35 cellular contexts compared by ENCODE assay signal in the genomic region with DNA sequence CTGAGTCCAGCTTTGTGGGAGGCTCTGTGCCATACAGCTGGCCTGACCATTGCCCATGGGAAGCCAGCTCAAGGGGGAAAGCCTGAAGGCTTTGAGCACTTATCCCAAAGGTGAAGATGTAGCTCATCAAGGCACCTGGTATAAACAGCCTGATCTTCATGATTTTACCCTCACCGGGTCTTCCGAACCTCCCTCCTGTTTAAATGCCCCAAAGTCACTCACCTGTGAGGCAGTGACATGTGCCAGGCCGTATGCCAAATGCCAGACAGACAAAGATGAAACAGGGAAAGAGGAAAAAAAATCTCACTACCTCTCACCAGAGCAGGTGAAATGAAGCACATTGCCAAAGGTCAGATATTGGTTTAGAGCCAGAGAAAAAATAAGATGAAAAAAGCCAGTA.
"Had no signal": no experiment of that assay in that cellular context is flagged by ENCODE, and none has a peak within 500 bp of the region (broad histone marks: within the 10 kb centered on the region; RNA-seq: fewer than 3 reads in every experiment).

No MANE protein-coding gene starts in this region.

- H3K36me3 ChIP-seq: brain microvascular endothelial cell had no signal

- H3K27ac ChIP-seq: brain microvascular endothelial cell, KMS-11, VCaP had no signal

- H3K4me3 Mint-ChIP-seq: activated CD4-positive, alpha-beta memory T cell treated with anti-CD3 and anti-CD28 coated beads, Interleukin-2, amount 10 ng/mL, durations not matched to agents 7 days and 5 days; activated CD8-positive, alpha-beta memory T cell treated with anti-CD3 and anti-CD28 coated beads, Interleukin-2, amount 10 ng/mL, durations not matched to agents 7 days and 5 days; activated naive CD8-positive, alpha-beta T cell treated with anti-CD3 and anti-CD28 coated beads for 36 hours had no signal

- DNase-seq: activated CD4-positive, alpha-beta memory T cell treated with anti-CD3 and anti-CD28 coated beads, Interleukin-2, amount 10 ng/mL, durations not matched to agents 7 days and 5 days; activated CD4-positive, alpha-beta T cell treated with anti-CD3 and anti-CD28 coated beads for 1 hour; activated CD4-positive, alpha-beta T cell treated with anti-CD3 and anti-CD28 coated beads for 48 hours; activated CD4-positive, CD25-positive, alpha-beta regulatory T cell; activated CD8-positive, alpha-beta memory T cell treated with anti-CD3 and anti-CD28 coated beads for 24 hours; activated CD8-positive, alpha-beta memory T cell treated with anti-CD3 and anti-CD28 coated beads, Interleukin-2, amount 10 ng/mL, durations not matched to agents 7 days and 5 days; activated CD8-positive, alpha-beta memory T cell treated with anti-CD3 and anti-CD28 coated beads, Interleukin-2, amount 50 U/mL, for 48 hours; activated effector memory CD4-positive, alpha-beta T cell treated with anti-CD3 and anti-CD28 coated beads, Interleukin-2, amount 50 U/mL, for 16 hours; activated naive CD4-positive, alpha-beta T cell; activated naive CD4-positive, alpha-beta T cell treated with anti-CD3 and anti-CD28 coated beads, Interleukin-2, amount 50 U/mL, for 16 hours; activated naive CD8-positive, alpha-beta T cell treated with anti-CD3 and anti-CD28 coated beads for 36 hours; activated T-cell treated with anti-CD3 and anti-CD28 coated beads, Interleukin-2, amount 50 U/mL, for 48 hours; amniotic stem cell; aorta; brain microvascular endothelial cell; central memory CD4-positive, alpha-beta T cell; MM.1S; MV-4-11; NCI-H1092; NCI-H1436 treated with DMSO at 0.1 percent for 48 hours; NCI-H1694 treated with DMSO at 0.1 percent for 48 hours; NCI-H2029; NCI-H2227 treated with DMSO at 0.1 percent for 48 hours; NCI-H446; NCI-H510A treated with DMSO at 0.1 percent for 48 hours; NCI-H526 treated with DMSO at 0.1 percent for 48 hours; NCI-H82; NK-92 treated with Interleukin-12 subunit alpha and Interleukin-12 subunit beta, amount 100 ng/mL, for 24 hours; Right ventricle myocardium superior; SW 1271; T-helper 1 cell; T-helper 2 cell; T-helper 9 cell had no signal

- H3K27me3 Mint-ChIP-seq: activated naive CD8-positive, alpha-beta T cell treated with anti-CD3 and anti-CD28 coated beads for 36 hours had no signal

- H3K27me3 ChIP-seq: brain microvascular endothelial cell had no signal

- H3K36me3 Mint-ChIP-seq: activated CD8-positive, alpha-beta memory T cell treated with anti-CD3 and anti-CD28 coated beads, Interleukin-2, amount 10 ng/mL, durations not matched to agents 7 days and 5 days; activated naive CD8-positive, alpha-beta T cell treated with anti-CD3 and anti-CD28 coated beads for 36 hours had no signal

- H3K4me1 Mint-ChIP-seq: activated CD4-positive, alpha-beta memory T cell treated with anti-CD3 and anti-CD28 coated beads, Interleukin-2, amount 10 ng/mL, durations not matched to agents 7 days and 5 days; activated naive CD8-positive, alpha-beta T cell treated with anti-CD3 and anti-CD28 coated beads for 36 hours had no signal

- ATAC-seq: activated CD8-positive, alpha-beta memory T cell treated with anti-CD3 and anti-CD28 coated beads, Interleukin-2, amount 10 ng/mL, durations not matched to agents 7 days and 5 days had no signal

- H3K4me2 ChIP-seq: KMS-11 had no signal

- H3K9ac ChIP-seq: KMS-11 had no signal

- H3K9me3 Mint-ChIP-seq: activated CD4-positive, alpha-beta memory T cell treated with anti-CD3 and anti-CD28 coated beads, Interleukin-2, amount 10 ng/mL, durations not matched to agents 7 days and 5 days had no signal

- H3K27ac Mint-ChIP-seq: activated CD4-positive, alpha-beta memory T cell treated with anti-CD3 and anti-CD28 coated beads, Interleukin-2, amount 10 ng/mL, durations not matched to agents 7 days and 5 days; activated CD8-positive, alpha-beta memory T cell treated with anti-CD3 and anti-CD28 coated beads, Interleukin-2, amount 10 ng/mL, durations not matched to agents 7 days and 5 days; activated naive CD8-positive, alpha-beta T cell treated with anti-CD3 and anti-CD28 coated beads for 36 hours had no signal
